1 cellular context compared by ENCODE assay signal in genomic region chr22:19220867-19221266, GRCh38.
TF ChIP-seq lines count a peak whose summit lies in the region.

No MANE protein-coding gene starts in this region.

TF ChIP-seq in K562, 482 proteins besides CTCF, POLR2A, EP300 and RAD21 (continued from another document):
- TF ChIP-seq ZMIZ1 (IDR thresholded peaks at IDR 0.05; ENCODE audit: low read depth in 2 of 2, low read length in 2 of 2) (no peak), ZC3H11A (IDR thresholded peaks at IDR 0.05; ENCODE audit: low read depth, low read length) (no peak), STAT6 (CRISPR knock-in tag; IDR thresholded peaks at IDR 0.05) (0 out of 2 replicates have a peak, but pooled peaks have one; percentile 18), MXD1 (CRISPR knock-in tag; IDR thresholded peaks at IDR 0.05; ENCODE audit: borderline replicate concordance, poor library complexity, severe bottlenecking) (no peak), CREB3 (tag; conservative IDR thresholded peaks at IDR 0.05; ENCODE audit: low read depth) (no peak), ZNF699 (CRISPR knock-in tag; IDR thresholded peaks at IDR 0.05; ENCODE audit: insufficient replicate concordance) (no peak), GTF2F1 (IDR thresholded peaks at IDR 0.05; ENCODE audit: low read depth, low read length) (no peak), SETDB1 (IDR thresholded peaks at IDR 0.05; ENCODE audit: low read length) (peak; percentile 55), ZNF764 (CRISPR knock-in tag; IDR thresholded peaks at IDR 0.05; ENCODE audit: low read depth) (no peak), HNRNPL (IDR thresholded peaks at IDR 0.05; ENCODE audit: low read depth, low read length) (no peak), ZNF146 (CRISPR knock-in tag; IDR thresholded peaks at IDR 0.05; ENCODE audit: unreplicated experiment) (no peak), ELK3 (CRISPR knock-in tag; IDR thresholded peaks at IDR 0.05) (no peak), ZNF395 (CRISPR knock-in tag; IDR thresholded peaks at IDR 0.05) (0 out of 2 replicates have a peak, but pooled peaks have one; percentile 10), TAF15 (IDR thresholded peaks at IDR 0.05; ENCODE audit: low read depth, low read length) (no peak), CEBPZ (IDR thresholded peaks at IDR 0.05; ENCODE audit: borderline replicate concordance, low read depth, low read length) (no peak)
